1 cellular context compared by ENCODE assay signal in genomic region chr20:63853733-63854068, GRCh38.
TF ChIP-seq lines count a peak whose summit lies in the region.

No MANE protein-coding gene starts in this region.

TF ChIP-seq in HepG2, 621 proteins besides CTCF, POLR2A, EP300 and RAD21:
- TF ChIP-seq ZNF883 (CRISPR knock-in tag; IDR thresholded peaks at IDR 0.05; ENCODE audit: not compliant biosample characterization) (peak; percentile 9), KLF13 (CRISPR knock-in tag; IDR thresholded peaks at IDR 0.05) (0 out of 2 replicates have a peak, but pooled peaks have one; percentile 77), NRL (CRISPR knock-in tag; IDR thresholded peaks at IDR 0.05; ENCODE audit: borderline replicate concordance) (peak; percentile 14; the same call in 1 of the 2 replicates), ZFYVE20 (CRISPR knock-in tag; IDR thresholded peaks at IDR 0.05; ENCODE audit: borderline replicate concordance, low read depth) (0 out of 2 replicates have a peak, but pooled peaks have one; percentile 19), PITX1 (CRISPR knock-in tag; IDR thresholded peaks at IDR 0.05) (peak; percentile 12; the same call in 1 of the 2 replicates), ZNF280D (CRISPR knock-in tag; IDR thresholded peaks at IDR 0.05) (0 out of 2 replicates have a peak, but pooled peaks have one; percentile 35), ZNF329 (CRISPR knock-in tag; IDR thresholded peaks at IDR 0.05; ENCODE audit: low read depth) (0 out of 2 replicates have a peak, but pooled peaks have one; percentile 1), ZNF691 (CRISPR knock-in tag; IDR thresholded peaks at IDR 0.05; ENCODE audit: borderline replicate concordance, low read depth) (0 out of 2 replicates have a peak, but pooled peaks have one; percentile 9)
TF ChIP-seq in HepG2: peak in this region for 8; not testable (repeated sequence) for 613.
